In genomic region chr4:135243960-135244561, GRCh38 we compare ENCODE assay signal across 1 cellular context.
TF ChIP-seq lines count a peak whose summit lies in the region.

No MANE protein-coding gene starts in this region.

TF ChIP-seq in IMR-90, 13 proteins besides CTCF, POLR2A, EP300 and RAD21 (continued from another document):
- TF ChIP-seq BHLHE40 (IDR thresholded peaks at IDR 0.05; ENCODE audit: low read depth, low read length) (no peak), RFX5 (IDR thresholded peaks at IDR 0.05; ENCODE audit: low read depth, low read length) (no peak), MAFK (IDR thresholded peaks at IDR 0.05; ENCODE audit: low read depth, low read length) (no peak), CEBPB (IDR thresholded peaks at IDR 0.05; ENCODE audit: low read depth, low read length) (no peak), SMC3 (IDR thresholded peaks at IDR 0.05; ENCODE audit: low read depth, low read length) (no peak), NFE2L2 (IDR thresholded peaks at IDR 0.05; ENCODE audit: low read depth, low read length) (no peak), MXI1 (IDR thresholded peaks at IDR 0.05; ENCODE audit: borderline replicate concordance, low read depth, low read length) (no peak), FOS (IDR thresholded peaks at IDR 0.05; ENCODE audit: low read depth, low read length) (no peak), RCOR1 (IDR thresholded peaks at IDR 0.05; ENCODE audit: insufficient replicate concordance, low read length) (no peak)
TF ChIP-seq in IMR-90: peak in this region for 0.
